In genomic region chr10:21532694-21533576, GRCh38 we compare ENCODE assay signal across 8 cellular contexts. TPM values are rescaled to one million over a fixed set of nuclear protein-coding genes. Genes with fewer than 3 reads are reported as not detected.
A peak's percentile ranks its signal among the peaks of the same experiment; 100 is the strongest.
DNase-seq lines count a peak whose midpoint lies in the region; ATAC-seq and TF ChIP-seq lines count a peak whose summit lies in the region.

No MANE protein-coding gene starts in this region.

- H3K36me3 ChIP-seq in SK-N-MC (ENCODE audit: insufficient read depth, low read length): no peaks in the 10 kb centered on the region

- DNase-seq in NCI-H2171 treated with DMSO at 0.1 percent for 48 hours (lab: John Stamatoyannopoulos, UW): peak; percentile 52
- no peak for DNase-seq in NCI-H2171 (lab: John Stamatoyannopoulos, UW)
- DNase-seq in SK-N-MC (ENCODE audit: low read depth, low spot score): no peak
- no peak for DNase-seq in fibroblast of villous mesenchyme (ENCODE audit: low read depth)
- DNase-seq in skeletal muscle cell (ENCODE audit: low read depth): no peak
- DNase-seq in EL: no peak
- no peak for DNase-seq in D341Med (ENCODE audit: low spot score)

- no peak for TF ChIP-seq CTCF in fibroblast of villous mesenchyme (IDR thresholded peaks at IDR 0.05; ENCODE audit: insufficient read depth, low read depth, low read length)

- H3K4me3 ChIP-seq in SK-N-MC (peak overlapping the region; percentile 83), fibroblast of villous mesenchyme (ENCODE audit: low read depth, low read length) (peak overlapping the region; percentile 76), skeletal muscle cell (ENCODE audit: low read depth, low read length) (peak overlapping the region; percentile 53)

- no peaks in the 10 kb centered on the region for H3K9me3 ChIP-seq in SK-N-MC (ENCODE audit: low read depth, low read length)

- ATAC-seq in HG02571 (IDR thresholded peaks at IDR 0.05; ENCODE audit: unreplicated experiment): peak; percentile 2

- H3K27ac ChIP-seq in SK-N-MC: peak overlapping the region; percentile 96

- peak overlapping the region; percentile 87 for H3K9ac ChIP-seq in SK-N-MC (ENCODE audit: insufficient read length)

RNA-seq across cellular contexts. Expression of gene MLLT10, which starts 1.1 kb away (rescaled TPM):
- 46.4 and 50.5 TPM in 2 replicates for total RNA-seq in fibroblast of villous mesenchyme

RNA-seq across cellular contexts. Expression of gene SKIDA1, which starts 7.5 kb away (rescaled TPM):
- total RNA-seq in fibroblast of villous mesenchyme: 0.32 and 0.43 TPM in 2 replicates
